In the genomic region with DNA sequence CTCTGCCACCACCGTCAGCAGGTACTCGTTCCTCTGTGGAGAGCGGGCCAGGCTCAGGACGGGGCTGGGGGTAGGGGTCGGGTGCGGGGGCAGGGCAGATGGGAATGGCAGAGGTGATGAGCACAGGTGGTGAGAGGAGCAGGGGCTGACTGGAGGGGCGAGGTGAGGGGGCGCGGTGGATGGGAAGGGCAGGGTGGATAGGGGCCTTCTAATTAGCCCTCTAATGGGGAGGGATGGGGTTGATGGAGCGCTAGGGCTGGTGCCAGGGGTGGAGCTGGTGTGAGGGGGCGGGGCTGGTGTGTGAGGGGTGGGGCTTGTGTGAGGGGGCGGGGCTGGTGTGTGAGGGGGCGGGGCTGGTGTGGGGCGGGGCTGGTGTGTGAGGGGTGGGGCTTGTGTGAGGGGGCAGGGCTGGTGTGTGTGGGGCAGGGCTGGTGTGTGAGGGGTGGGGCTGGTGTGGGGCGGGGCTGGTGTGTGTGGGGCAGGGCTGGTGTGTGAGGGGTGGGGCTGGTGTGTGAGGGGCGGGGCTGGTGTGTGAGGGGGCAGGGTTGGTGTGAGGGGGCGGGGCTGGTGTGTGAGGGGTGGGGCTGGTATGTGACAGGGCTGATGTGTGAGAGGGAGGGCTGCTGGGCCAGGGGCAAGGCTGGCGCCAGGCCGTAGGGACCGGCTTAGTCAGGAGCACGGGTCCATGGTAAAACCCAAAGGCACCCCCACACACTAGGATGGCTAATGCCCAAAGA, we compare ENCODE assay signal across 1 cellular context.
TF ChIP-seq lines count a peak whose summit lies in the region.

No MANE protein-coding gene starts in this region.

TF ChIP-seq in GM23338, 12 proteins besides CTCF, POLR2A, EP300 and RAD21:
- no peak for TF ChIP-seq ZNF331 (CRISPR knock-in tag; IDR thresholded peaks at IDR 0.05; ENCODE audit: low read depth)
- TF ChIP-seq ZNF114 (CRISPR knock-in tag; IDR thresholded peaks at IDR 0.05) = no peak
- TF ChIP-seq, protein P1, sequence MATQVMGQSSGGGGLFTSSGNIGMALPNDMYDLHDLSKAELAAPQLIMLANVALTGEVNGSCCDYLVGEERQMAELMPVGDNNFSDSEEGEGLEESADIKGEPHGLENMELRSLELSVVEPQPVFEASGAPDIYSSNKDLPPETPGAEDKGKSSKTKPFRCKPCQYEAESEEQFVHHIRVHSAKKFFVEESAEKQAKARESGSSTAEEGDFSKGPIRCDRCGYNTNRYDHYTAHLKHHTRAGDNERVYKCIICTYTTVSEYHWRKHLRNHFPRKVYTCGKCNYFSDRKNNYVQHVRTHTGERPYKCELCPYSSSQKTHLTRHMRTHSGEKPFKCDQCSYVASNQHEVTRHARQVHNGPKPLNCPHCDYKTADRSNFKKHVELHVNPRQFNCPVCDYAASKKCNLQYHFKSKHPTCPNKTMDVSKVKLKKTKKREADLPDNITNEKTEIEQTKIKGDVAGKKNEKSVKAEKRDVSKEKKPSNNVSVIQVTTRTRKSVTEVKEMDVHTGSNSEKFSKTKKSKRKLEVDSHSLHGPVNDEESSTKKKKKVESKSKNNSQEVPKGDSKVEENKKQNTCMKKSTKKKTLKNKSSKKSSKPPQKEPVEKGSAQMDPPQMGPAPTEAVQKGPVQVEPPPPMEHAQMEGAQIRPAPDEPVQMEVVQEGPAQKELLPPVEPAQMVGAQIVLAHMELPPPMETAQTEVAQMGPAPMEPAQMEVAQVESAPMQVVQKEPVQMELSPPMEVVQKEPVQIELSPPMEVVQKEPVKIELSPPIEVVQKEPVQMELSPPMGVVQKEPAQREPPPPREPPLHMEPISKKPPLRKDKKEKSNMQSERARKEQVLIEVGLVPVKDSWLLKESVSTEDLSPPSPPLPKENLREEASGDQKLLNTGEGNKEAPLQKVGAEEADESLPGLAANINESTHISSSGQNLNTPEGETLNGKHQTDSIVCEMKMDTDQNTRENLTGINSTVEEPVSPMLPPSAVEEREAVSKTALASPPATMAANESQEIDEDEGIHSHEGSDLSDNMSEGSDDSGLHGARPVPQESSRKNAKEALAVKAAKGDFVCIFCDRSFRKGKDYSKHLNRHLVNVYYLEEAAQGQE (IDR thresholded peaks at IDR 0.05; ENCODE audit: unreplicated experiment) = no peak
- no peak for TF ChIP-seq EZH2 (IDR thresholded peaks at IDR 0.05; ENCODE audit: low read depth, unreplicated experiment)
- TF ChIP-seq, protein P2, sequence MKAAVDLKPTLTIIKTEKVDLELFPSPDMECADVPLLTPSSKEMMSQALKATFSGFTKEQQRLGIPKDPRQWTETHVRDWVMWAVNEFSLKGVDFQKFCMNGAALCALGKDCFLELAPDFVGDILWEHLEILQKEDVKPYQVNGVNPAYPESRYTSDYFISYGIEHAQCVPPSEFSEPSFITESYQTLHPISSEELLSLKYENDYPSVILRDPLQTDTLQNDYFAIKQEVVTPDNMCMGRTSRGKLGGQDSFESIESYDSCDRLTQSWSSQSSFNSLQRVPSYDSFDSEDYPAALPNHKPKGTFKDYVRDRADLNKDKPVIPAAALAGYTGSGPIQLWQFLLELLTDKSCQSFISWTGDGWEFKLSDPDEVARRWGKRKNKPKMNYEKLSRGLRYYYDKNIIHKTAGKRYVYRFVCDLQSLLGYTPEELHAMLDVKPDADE (IDR thresholded peaks at IDR 0.05) = no peak
- no peak for TF ChIP-seq JUNB (IDR thresholded peaks at IDR 0.05; ENCODE audit: unreplicated experiment)
- no peak for TF ChIP-seq STAT1 (IDR thresholded peaks at IDR 0.05; ENCODE audit: unreplicated experiment)
- TF ChIP-seq, protein P3, sequence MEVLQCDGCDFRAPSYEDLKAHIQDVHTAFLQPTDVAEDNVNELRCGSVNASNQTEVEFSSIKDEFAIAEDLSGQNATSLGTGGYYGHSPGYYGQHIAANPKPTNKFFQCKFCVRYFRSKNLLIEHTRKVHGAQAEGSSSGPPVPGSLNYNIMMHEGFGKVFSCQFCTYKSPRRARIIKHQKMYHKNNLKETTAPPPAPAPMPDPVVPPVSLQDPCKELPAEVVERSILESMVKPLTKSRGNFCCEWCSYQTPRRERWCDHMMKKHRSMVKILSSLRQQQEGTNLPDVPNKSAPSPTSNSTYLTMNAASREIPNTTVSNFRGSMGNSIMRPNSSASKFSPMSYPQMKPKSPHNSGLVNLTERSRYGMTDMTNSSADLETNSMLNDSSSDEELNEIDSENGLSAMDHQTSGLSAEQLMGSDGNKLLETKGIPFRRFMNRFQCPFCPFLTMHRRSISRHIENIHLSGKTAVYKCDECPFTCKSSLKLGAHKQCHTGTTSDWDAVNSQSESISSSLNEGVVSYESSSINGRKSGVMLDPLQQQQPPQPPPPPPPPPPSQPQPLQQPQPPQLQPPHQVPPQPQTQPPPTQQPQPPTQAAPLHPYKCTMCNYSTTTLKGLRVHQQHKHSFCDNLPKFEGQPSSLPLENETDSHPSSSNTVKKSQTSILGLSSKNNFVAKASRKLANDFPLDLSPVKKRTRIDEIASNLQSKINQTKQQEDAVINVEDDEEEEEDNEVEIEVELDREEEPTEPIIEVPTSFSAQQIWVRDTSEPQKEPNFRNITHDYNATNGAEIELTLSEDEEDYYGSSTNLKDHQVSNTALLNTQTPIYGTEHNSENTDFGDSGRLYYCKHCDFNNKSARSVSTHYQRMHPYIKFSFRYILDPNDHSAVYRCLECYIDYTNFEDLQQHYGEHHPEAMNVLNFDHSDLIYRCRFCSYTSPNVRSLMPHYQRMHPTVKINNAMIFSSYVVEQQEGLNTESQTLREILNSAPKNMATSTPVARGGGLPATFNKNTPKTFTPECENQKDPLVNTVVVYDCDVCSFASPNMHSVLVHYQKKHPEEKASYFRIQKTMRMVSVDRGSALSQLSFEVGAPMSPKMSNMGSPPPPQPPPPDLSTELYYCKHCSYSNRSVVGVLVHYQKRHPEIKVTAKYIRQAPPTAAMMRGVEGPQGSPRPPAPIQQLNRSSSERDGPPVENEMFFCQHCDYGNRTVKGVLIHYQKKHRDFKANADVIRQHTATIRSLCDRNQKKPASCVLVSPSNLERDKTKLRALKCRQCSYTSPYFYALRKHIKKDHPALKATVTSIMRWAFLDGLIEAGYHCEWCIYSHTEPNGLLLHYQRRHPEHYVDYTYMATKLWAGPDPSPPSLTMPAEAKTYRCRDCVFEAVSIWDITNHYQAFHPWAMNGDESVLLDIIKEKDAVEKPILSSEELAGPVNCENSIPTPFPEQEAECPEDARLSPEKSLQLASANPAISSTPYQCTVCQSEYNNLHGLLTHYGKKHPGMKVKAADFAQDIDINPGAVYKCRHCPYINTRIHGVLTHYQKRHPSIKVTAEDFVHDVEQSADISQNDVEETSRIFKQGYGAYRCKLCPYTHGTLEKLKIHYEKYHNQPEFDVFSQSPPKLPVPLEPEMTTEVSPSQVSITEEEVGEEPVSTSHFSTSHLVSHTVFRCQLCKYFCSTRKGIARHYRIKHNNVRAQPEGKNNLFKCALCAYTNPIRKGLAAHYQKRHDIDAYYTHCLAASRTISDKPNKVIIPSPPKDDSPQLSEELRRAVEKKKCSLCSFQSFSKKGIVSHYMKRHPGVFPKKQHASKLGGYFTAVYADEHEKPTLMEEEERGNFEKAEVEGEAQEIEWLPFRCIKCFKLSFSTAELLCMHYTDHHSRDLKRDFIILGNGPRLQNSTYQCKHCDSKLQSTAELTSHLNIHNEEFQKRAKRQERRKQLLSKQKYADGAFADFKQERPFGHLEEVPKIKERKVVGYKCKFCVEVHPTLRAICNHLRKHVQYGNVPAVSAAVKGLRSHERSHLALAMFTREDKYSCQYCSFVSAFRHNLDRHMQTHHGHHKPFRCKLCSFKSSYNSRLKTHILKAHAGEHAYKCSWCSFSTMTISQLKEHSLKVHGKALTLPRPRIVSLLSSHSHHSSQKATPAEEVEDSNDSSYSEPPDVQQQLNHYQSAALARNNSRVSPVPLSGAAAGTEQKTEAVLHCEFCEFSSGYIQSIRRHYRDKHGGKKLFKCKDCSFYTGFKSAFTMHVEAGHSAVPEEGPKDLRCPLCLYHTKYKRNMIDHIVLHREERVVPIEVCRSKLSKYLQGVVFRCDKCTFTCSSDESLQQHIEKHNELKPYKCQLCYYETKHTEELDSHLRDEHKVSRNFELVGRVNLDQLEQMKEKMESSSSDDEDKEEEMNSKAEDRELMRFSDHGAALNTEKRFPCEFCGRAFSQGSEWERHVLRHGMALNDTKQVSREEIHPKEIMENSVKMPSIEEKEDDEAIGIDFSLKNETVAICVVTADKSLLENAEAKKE (CRISPR knock-in tag; IDR thresholded peaks at IDR 0.05) = no peak
- no peak for TF ChIP-seq CREB1 (CRISPR knock-in tag; IDR thresholded peaks at IDR 0.05; ENCODE audit: low read depth)
- no peak for TF ChIP-seq EZH2phosphoT487 (IDR thresholded peaks at IDR 0.05; ENCODE audit: unreplicated experiment)
- no peak for TF ChIP-seq NANOG (IDR thresholded peaks at IDR 0.05; ENCODE audit: borderline replicate concordance)
- TF ChIP-seq POLR2AphosphoS5 (IDR thresholded peaks at IDR 0.05; ENCODE audit: low read depth) = no peak
